18 cellular contexts compared by ENCODE assay signal in genomic region chr2:119947535-119947934, GRCh38.
DNase-seq lines count a peak whose midpoint lies in the region; ATAC-seq and TF ChIP-seq lines count a peak whose summit lies in the region.
"Had no signal": no experiment of that assay in that cellular context is flagged by ENCODE, and none has a peak within 500 bp of the region (broad histone marks: within the 10 kb centered on the region; RNA-seq: fewer than 3 reads in every experiment).

No MANE protein-coding gene starts in this region.

- POLR2A ChIA-PET in activated CD8-positive, alpha-beta T cell treated with anti-CD3 and anti-CD28 coated beads for 36 hours (lab: Charles Lee) = no interaction called here

- no peaks in the 10 kb centered on the region for H3K27me3 ChIP-seq in SJCRH30
- H3K27me3 ChIP-seq: BE2C had no signal

- peaks cover 2% of the 10 kb centered on the region; the same call in 1 of the 2 replicates for H3K36me3 ChIP-seq in SJCRH30
- H3K36me3 ChIP-seq: BE2C had no signal

- intact Hi-C loops in activated CD8-positive, alpha-beta T cell treated with anti-CD3 and anti-CD28 coated beads for 36 hours (cut with micrococcal nuclease) = no loop called here
- intact Hi-C loops in natural killer cell (cut with micrococcal nuclease) = loop anchor here (2.0 kb wide), 1 partner anchor 13 kb away; no protein-coding TSS in a partner anchor

- H3K27me3 Mint-ChIP-seq in activated CD8-positive, alpha-beta T cell treated with anti-CD3 and anti-CD28 coated beads for 36 hours = no peaks in the 10 kb centered on the region
- H3K27me3 Mint-ChIP-seq in natural killer cell (ENCODE audit: low read depth in 2 of 2) = no peaks in the 10 kb centered on the region

- ATAC-seq in activated CD8-positive, alpha-beta T cell treated with anti-CD3 and anti-CD28 coated beads for 36 hours = no peak
- ATAC-seq in natural killer cell (no peak), HG03196 (IDR thresholded peaks at IDR 0.05; ENCODE audit: unreplicated experiment) (no peak)

- H3K4me1 Mint-ChIP-seq in activated CD8-positive, alpha-beta T cell treated with anti-CD3 and anti-CD28 coated beads for 36 hours (ENCODE audit: low read depth) = peaks cover 49% of the 10 kb centered on the region
- H3K4me1 Mint-ChIP-seq in natural killer cell = peaks cover 75 to 81% of the 10 kb centered on the region in 2 donors

- H3K36me3 Mint-ChIP-seq in activated CD8-positive, alpha-beta T cell treated with anti-CD3 and anti-CD28 coated beads for 36 hours (ENCODE audit: low read depth) = peaks cover 41% of the 10 kb centered on the region
- peaks cover 22% of the 10 kb centered on the region for H3K36me3 Mint-ChIP-seq in natural killer cell

- no peak overlapping the region for H3K4me3 Mint-ChIP-seq in activated CD8-positive, alpha-beta T cell treated with anti-CD3 and anti-CD28 coated beads for 36 hours
- H3K4me3 Mint-ChIP-seq in natural killer cell = no peak overlapping the region

- CTCF ChIA-PET in activated CD8-positive, alpha-beta T cell treated with anti-CD3 and anti-CD28 coated beads for 36 hours (lab: Charles Lee) = no interaction called here

- H3K9me3 Mint-ChIP-seq in activated CD8-positive, alpha-beta T cell treated with anti-CD3 and anti-CD28 coated beads for 36 hours = no peaks in the 10 kb centered on the region
- H3K9me3 Mint-ChIP-seq in natural killer cell = no peaks in the 10 kb centered on the region

- H3K27ac ChIP-seq in SJCRH30 = no peak overlapping the region
- H3K27ac ChIP-seq: 22Rv1 had no signal

- no peak overlapping the region for H3K4me3 ChIP-seq in fibroblast of mammary gland (ENCODE audit: control insufficient read depth, low read depth, low read length)
- no peak overlapping the region for H3K4me3 ChIP-seq in SJCRH30

- H3K9me3 ChIP-seq in SJCRH30 (replicated peaks) = no peaks in the 10 kb centered on the region
- H3K9me3 ChIP-seq: BE2C had no signal

- peak overlapping the region; percentile 49 for H3K27ac Mint-ChIP-seq in activated CD8-positive, alpha-beta T cell treated with anti-CD3 and anti-CD28 coated beads for 36 hours
- H3K27ac Mint-ChIP-seq in natural killer cell = peak overlapping the region; percentile 83 to 97

- no peaks in the 10 kb centered on the region for H3K4me1 ChIP-seq in SJCRH30
- H3K4me1 ChIP-seq: BE2C had no signal

- no peak for TF ChIP-seq CTCF in activated CD8-positive, alpha-beta T cell treated with anti-CD3 and anti-CD28 coated beads for 36 hours (IDR thresholded peaks at IDR 0.05)
- no peak for TF ChIP-seq CTCF in fibroblast of mammary gland (conservative IDR thresholded peaks at IDR 0.05; ENCODE audit: control insufficient read depth, insufficient read depth, low read depth, low read length)
- no peak for TF ChIP-seq CTCF in natural killer cell (IDR thresholded peaks at IDR 0.05)

- DNase-seq in NCI-H2107 treated with DMSO at 0.1 percent for 48 hours (lab: John Stamatoyannopoulos, UW; ENCODE audit: unreplicated experiment) (peak; percentile 17), NCI-H2107 (lab: John Stamatoyannopoulos, UW) (no peak), fibroblast of mammary gland (ENCODE audit: low read depth) (peak; percentile 3), natural killer cell (no peak), SJCRH30 (no peak), NCI-H1417 treated with DMSO at 0.1 percent for 48 hours (lab: John Stamatoyannopoulos, UW) (no peak)
- DNase-seq in activated CD8-positive, alpha-beta T cell treated with anti-CD3 and anti-CD28 coated beads for 36 hours = no peak
- DNase-seq: BE2C; GOT3; KG1; NCI-H1436 treated with DMSO at 0.1 percent for 48 hours; NCI-H2081; NCI-H345; NCI-H526 treated with DMSO at 0.1 percent for 48 hours; NK-92 treated with Interleukin-12 subunit alpha and Interleukin-12 subunit beta, amount 100 ng/mL, for 24 hours; SIG-M5 had no signal

Comparison
In these comparisons a context has a peak if more than half of its experiments do, and no peak if none do; other contexts are left out.
1. DNase-seq: peak in NCI-H2107 treated with DMSO at 0.1 percent for 48 hours (single experiment) and fibroblast of mammary gland (single experiment); none in NCI-H2107 (single experiment), activated CD8-positive, alpha-beta T cell treated with anti-CD3 and anti-CD28 coated beads for 36 hours (single experiment), natural killer cell (single experiment), SJCRH30 (0 of 2) and NCI-H1417 treated with DMSO at 0.1 percent for 48 hours (single experiment).